ENCODE assay signal across 20 cellular contexts in genomic region chr11:73190557-73190885, GRCh38. TPM values are rescaled to one million over a fixed set of nuclear protein-coding genes. Genes with fewer than 3 reads are reported as not detected.
DNase-seq lines count a peak whose midpoint lies in the region; ATAC-seq and TF ChIP-seq lines count a peak whose summit lies in the region.
"Had no signal": no experiment of that assay in that cellular context is flagged by ENCODE, and none has a peak within 500 bp of the region (broad histone marks: within the 10 kb centered on the region; RNA-seq: fewer than 3 reads in every experiment).

No MANE protein-coding gene starts in this region.

- peaks cover 1% of the 10 kb centered on the region for H3K4me1 Mint-ChIP-seq in activated CD4-positive, alpha-beta T cell treated with anti-CD3 and anti-CD28 coated beads, Interleukin-2, amount 10 ng/mL, durations not matched to agents 7 days and 5 days
- no peaks in the 10 kb centered on the region for H3K4me1 Mint-ChIP-seq in activated CD4-positive, alpha-beta T cell treated with anti-CD3 and anti-CD28 coated beads for 36 hours
- peaks cover 94% of the 10 kb centered on the region for H3K4me1 Mint-ChIP-seq in dendritic cell treated with granulocyte-macrophage colony-stimulating factor and Interleukin-4, amounts not matched to agents 40 ng/mL and 50 ng/mL, for 4 days (ENCODE audit: low read depth)
- H3K4me1 Mint-ChIP-seq: CD4-positive, CD25-positive, alpha-beta regulatory T cell had no signal

- no peaks in the 10 kb centered on the region for H3K9me3 Mint-ChIP-seq in activated CD4-positive, alpha-beta T cell treated with anti-CD3 and anti-CD28 coated beads, Interleukin-2, amount 10 ng/mL, durations not matched to agents 7 days and 5 days
- no peaks in the 10 kb centered on the region for H3K9me3 Mint-ChIP-seq in activated CD4-positive, alpha-beta T cell treated with anti-CD3 and anti-CD28 coated beads for 36 hours (ENCODE audit: low read depth)
- no peaks in the 10 kb centered on the region for H3K9me3 Mint-ChIP-seq in dendritic cell treated with granulocyte-macrophage colony-stimulating factor and Interleukin-4, amounts not matched to agents 40 ng/mL and 50 ng/mL, for 4 days
- H3K9me3 Mint-ChIP-seq: CD4-positive, CD25-positive, alpha-beta regulatory T cell had no signal

- H3K9me3 ChIP-seq in neutrophil (no peaks in the 10 kb centered on the region), gastroesophageal sphincter (no peaks in the 10 kb centered on the region)

- TF ChIP-seq EP300 in gastroesophageal sphincter (IDR thresholded peaks at IDR 0.05), result no peak

- CTCF ChIA-PET in activated CD4-positive, alpha-beta T cell treated with anti-CD3 and anti-CD28 coated beads, Interleukin-2, amount 10 ng/mL, durations not matched to agents 7 days and 5 days (lab: Charles Lee), result interaction anchor here (3.5 kb wide), 1 partner anchor 12 kb away, joined by 18 read pairs; no protein-coding TSS in a partner anchor
- CTCF ChIA-PET in activated CD4-positive, alpha-beta T cell treated with anti-CD3 and anti-CD28 coated beads for 36 hours (lab: Charles Lee), result interaction anchor here (0.6 kb wide), 2 partner anchors 8 to 133 kb away, joined by 3 read pairs; no protein-coding TSS in a partner anchor

- ATAC-seq in activated CD4-positive, alpha-beta T cell treated with anti-CD3 and anti-CD28 coated beads for 36 hours, result no peak
- ATAC-seq in HG02610 (IDR thresholded peaks at IDR 0.05; ENCODE audit: unreplicated experiment), result no peak
- no peak for ATAC-seq in gastroesophageal sphincter
- ATAC-seq: K562 had no signal

- H3K4me1 ChIP-seq in neutrophil (ENCODE audit: control insufficient read depth in 1 of 2, insufficient read depth in 1 of 2, low read depth in 1 of 2, low read length in 1 of 2), result peaks cover 69 to 72% of the 10 kb centered on the region in 2 experiments
- peaks cover 0 to 15% (median 7%) of the 10 kb centered on the region in 3 donors for H3K4me1 ChIP-seq in gastroesophageal sphincter

- intact Hi-C loops in activated CD4-positive, alpha-beta T cell treated with anti-CD3 and anti-CD28 coated beads for 36 hours (cut with DNase I, micrococcal nuclease), result no loop called here
- intact Hi-C loops in dendritic cell treated with granulocyte-macrophage colony-stimulating factor and Interleukin-4, amounts not matched to agents 40 ng/mL and 50 ng/mL, for 4 days (cut with micrococcal nuclease), result no loop called here

- H3K27ac Mint-ChIP-seq in activated CD4-positive, alpha-beta T cell treated with anti-CD3 and anti-CD28 coated beads, Interleukin-2, amount 10 ng/mL, durations not matched to agents 7 days and 5 days, result peak overlapping the region; percentile 68
- H3K27ac Mint-ChIP-seq in activated CD4-positive, alpha-beta T cell treated with anti-CD3 and anti-CD28 coated beads for 36 hours, result no peak overlapping the region
- H3K27ac Mint-ChIP-seq in dendritic cell treated with granulocyte-macrophage colony-stimulating factor and Interleukin-4, amounts not matched to agents 40 ng/mL and 50 ng/mL, for 4 days, result peak overlapping the region; percentile 53

- H3K4me3 ChIP-seq in neutrophil (ENCODE audit: low read depth in 1 of 2, low read length in 1 of 2), result no peak overlapping the region
- no peak overlapping the region for H3K4me3 ChIP-seq in gastroesophageal sphincter
- H3K4me3 ChIP-seq: K562 had no signal

- no peak overlapping the region for H3K4me3 Mint-ChIP-seq in activated CD4-positive, alpha-beta T cell treated with anti-CD3 and anti-CD28 coated beads, Interleukin-2, amount 10 ng/mL, durations not matched to agents 7 days and 5 days
- H3K4me3 Mint-ChIP-seq in activated CD4-positive, alpha-beta T cell treated with anti-CD3 and anti-CD28 coated beads for 36 hours, result no peak overlapping the region
- no peak overlapping the region for H3K4me3 Mint-ChIP-seq in dendritic cell treated with granulocyte-macrophage colony-stimulating factor and Interleukin-4, amounts not matched to agents 40 ng/mL and 50 ng/mL, for 4 days
- H3K4me3 Mint-ChIP-seq: CD4-positive, CD25-positive, alpha-beta regulatory T cell had no signal

- peak overlapping the region; percentile 89 for H3K27ac ChIP-seq in neutrophil
- no peak overlapping the region for H3K27ac ChIP-seq in gastroesophageal sphincter
- H3K27ac ChIP-seq: 22Rv1 had no signal

- H3K36me3 Mint-ChIP-seq in activated CD4-positive, alpha-beta T cell treated with anti-CD3 and anti-CD28 coated beads, Interleukin-2, amount 10 ng/mL, durations not matched to agents 7 days and 5 days (ENCODE audit: low read depth), result no peaks in the 10 kb centered on the region
- no peaks in the 10 kb centered on the region for H3K36me3 Mint-ChIP-seq in activated CD4-positive, alpha-beta T cell treated with anti-CD3 and anti-CD28 coated beads for 36 hours (ENCODE audit: low read depth)
- H3K36me3 Mint-ChIP-seq in dendritic cell treated with granulocyte-macrophage colony-stimulating factor and Interleukin-4, amounts not matched to agents 40 ng/mL and 50 ng/mL, for 4 days (ENCODE audit: low read depth), result no peaks in the 10 kb centered on the region
- H3K36me3 Mint-ChIP-seq: CD4-positive, CD25-positive, alpha-beta regulatory T cell had no signal

- POLR2A ChIA-PET in activated CD4-positive, alpha-beta T cell treated with anti-CD3 and anti-CD28 coated beads, Interleukin-2, amount 10 ng/mL, durations not matched to agents 7 days and 5 days (lab: Charles Lee), result no interaction called here
- POLR2A ChIA-PET in activated CD4-positive, alpha-beta T cell treated with anti-CD3 and anti-CD28 coated beads for 36 hours (lab: Charles Lee), result no interaction called here

- no peaks in the 10 kb centered on the region for H3K27me3 ChIP-seq in neutrophil
- H3K27me3 ChIP-seq in gastroesophageal sphincter, result peaks cover 2% of the 10 kb centered on the region

- TF ChIP-seq CTCF in neutrophil (IDR thresholded peaks at IDR 0.05) (no peak), gastroesophageal sphincter (IDR thresholded peaks at IDR 0.05) (no peak)

- no peaks in the 10 kb centered on the region for H3K36me3 ChIP-seq in neutrophil
- no peaks in the 10 kb centered on the region for H3K36me3 ChIP-seq in gastroesophageal sphincter

- 92 to 94% methylated on average over 3 of the region's 3 CpGs for WGBS in gastroesophageal sphincter (ENCODE audit: low coverage in 1 of 2), 2 donors

- no peaks in the 10 kb centered on the region for H3K27me3 Mint-ChIP-seq in activated CD4-positive, alpha-beta T cell treated with anti-CD3 and anti-CD28 coated beads, Interleukin-2, amount 10 ng/mL, durations not matched to agents 7 days and 5 days
- no peaks in the 10 kb centered on the region for H3K27me3 Mint-ChIP-seq in activated CD4-positive, alpha-beta T cell treated with anti-CD3 and anti-CD28 coated beads for 36 hours
- peaks cover 4% of the 10 kb centered on the region for H3K27me3 Mint-ChIP-seq in dendritic cell treated with granulocyte-macrophage colony-stimulating factor and Interleukin-4, amounts not matched to agents 40 ng/mL and 50 ng/mL, for 4 days

- DNase-seq in activated CD4-positive, alpha-beta T cell treated with anti-CD3 and anti-CD28 coated beads, Interleukin-2, amount 10 ng/mL, durations not matched to agents 7 days and 5 days, result no peak
- DNase-seq in activated CD4-positive, alpha-beta T cell treated with anti-CD3 and anti-CD28 coated beads for 36 hours, result no peak
- DNase-seq in stimulated activated CD4-positive, alpha-beta T cell treated with anti-CD3 and anti-CD28 coated beads, Interleukin-4, amount 100 ng/mL, for 24 hours, result no peak
- DNase-seq in cerebellum (ENCODE audit: low spot score), result no peak
- DNase-seq: AML-193; CD4-positive, CD25-positive, alpha-beta regulatory T cell; DMS153; GDM1; HCEC 1CT; NCI-H1694 treated with DMSO at 0.1 percent for 48 hours; NCI-H510A; NCI-H748 treated with DMSO at 0.1 percent for 48 hours; NK-92 treated with Interleukin-12 subunit alpha and Interleukin-12 subunit beta, amount 100 ng/mL, for 24 hours; SIG-M5 had no signal

- no peak for TF ChIP-seq POLR2A in gastroesophageal sphincter (IDR thresholded peaks at IDR 0.05)

RNA-seq across cellular contexts. Expression of gene P2RY2, which starts 27.6 kb away (rescaled TPM):
- not detected for total RNA-seq in activated CD4-positive, alpha-beta T cell treated with anti-CD3 and anti-CD28 coated beads, Interleukin-2, amount 10 ng/mL, durations not matched to agents 7 days and 5 days
- total RNA-seq in activated CD4-positive, alpha-beta T cell treated with anti-CD3 and anti-CD28 coated beads for 36 hours, result not detected
- total RNA-seq in cerebellum, result 0.09 TPM
- total RNA-seq in gastroesophageal sphincter, result 1 to 10 TPM in 2 of 4 donors, under 1 TPM in 2; 0.35 to 2.5 (median 0.89) TPM
- total RNA-seq: CD4-positive, CD25-positive, alpha-beta regulatory T cell; K562 had no signal

RNA-seq across cellular contexts. Expression of gene FCHSD2, which starts 48.4 kb away (rescaled TPM):
- 10 to 100 TPM; 52.8 to 57.2 TPM for total RNA-seq in activated CD4-positive, alpha-beta T cell treated with anti-CD3 and anti-CD28 coated beads, Interleukin-2, amount 10 ng/mL, durations not matched to agents 7 days and 5 days
- 10 to 100 TPM; 24.1 to 24.7 TPM for total RNA-seq in activated CD4-positive, alpha-beta T cell treated with anti-CD3 and anti-CD28 coated beads for 36 hours
- total RNA-seq in cerebellum, result 37.3 TPM
- total RNA-seq in gastroesophageal sphincter, result 10 to 100 TPM; 17.0 to 40.0 (median 27.0) TPM
